In genomic region chr11:103110406-103110805, GRCh38 we compare ENCODE assay signal across 8 cellular contexts. TPM values are rescaled to one million over a fixed set of nuclear protein-coding genes. Genes with fewer than 3 reads are reported as not detected.
DNase-seq lines count a peak whose midpoint lies in the region; ATAC-seq and TF ChIP-seq lines count a peak whose summit lies in the region.

No MANE protein-coding gene starts in this region.

- H3K36me3 ChIP-seq in gastrocnemius medialis = no peaks in the 10 kb centered on the region

- peak overlapping the region; percentile 96 for H3K4me3 ChIP-seq in fibroblast of the aortic adventitia (ENCODE audit: low read depth, low read length)
- peak overlapping the region in 3 of 4 donors; percentile 55 to 79 (median 65) for H3K4me3 ChIP-seq in gastrocnemius medialis

- no peaks in the 10 kb centered on the region for H3K9me3 ChIP-seq in gastrocnemius medialis

- in situ Hi-C loops in SK-MEL-5 (cut with HindIII; ENCODE audit: low pct_unique_long_range_greater_than_20kb, low sequenced_read_pairs) = no loop called here
- in situ Hi-C loops in gastrocnemius medialis (cut with MboI; ENCODE audit: low sequenced_read_pairs in 4 of 4) = no loop called here

- TF ChIP-seq POLR2A in gastrocnemius medialis (IDR thresholded peaks at IDR 0.05) = no peak

- intact Hi-C loops in gastrocnemius medialis (cut with DNase I; ENCODE audit: low total_unique reads) = no loop called here

- no peaks in the 10 kb centered on the region for H3K27me3 ChIP-seq in gastrocnemius medialis

- no peak overlapping the region for H3K27ac ChIP-seq in gastrocnemius medialis

- H3K4me1 ChIP-seq in gastrocnemius medialis = peaks cover 6 to 10% of the 10 kb centered on the region in 2 donors

- no peak for ATAC-seq in gastrocnemius medialis
- no peak for ATAC-seq in HG03039 (IDR thresholded peaks at IDR 0.05; ENCODE audit: unreplicated experiment)
- no peak for ATAC-seq in HG02852 (IDR thresholded peaks at IDR 0.05; ENCODE audit: unreplicated experiment)

- TF ChIP-seq CTCF in fibroblast of the aortic adventitia (IDR thresholded peaks at IDR 0.05; ENCODE audit: insufficient read depth, low read length) (peak; percentile 52), gastrocnemius medialis (IDR thresholded peaks at IDR 0.05 in 4 of 5, conservative IDR thresholded peaks at IDR 0.05 in 1 of 5) (no peak)

- peak; percentile 41 for DNase-seq in DMS53 (lab: John Stamatoyannopoulos, UW)
- DNase-seq in DMS53 treated with DMSO at 0.1 percent for 48 hours (lab: John Stamatoyannopoulos, UW; ENCODE audit: unreplicated experiment) = no peak
- peak; percentile 21 for DNase-seq in SK-MEL-5 (ENCODE audit: low read depth, low spot score)
- peak; percentile 77 for DNase-seq in fibroblast of the aortic adventitia (ENCODE audit: low read depth)
- no peak for DNase-seq in gastrocnemius medialis
- no peak for DNase-seq in SKM-1 (lab: John Stamatoyannopoulos, UW; ENCODE audit: unreplicated experiment)

RNA-seq across cellular contexts. Expression of gene DYNC2H1, which starts 1.2 kb away (rescaled TPM):
- total RNA-seq in SK-MEL-5 (2014; rRNA removed; shearing (Covaris generic)) = 15.0 and 18.6 TPM in 2 replicates
- 9.5 and 10.1 TPM in 2 replicates for polyA plus RNA-seq in SK-MEL-5 (2015; cell fraction: cytosol; rRNA removed)
- 25.2 and 32.4 TPM in 2 replicates for polyA plus RNA-seq in SK-MEL-5 (2015; cell fraction: nucleus; rRNA removed)
- total RNA-seq in fibroblast of the aortic adventitia (ENCODE audit: low replicate concordance) (74.0 and 99.0 TPM in 2 replicates), gastrocnemius medialis (1 to 10 TPM; 1.7 to 2.2 (median 1.9) TPM)

RNA-seq across cellular contexts. Expression of gene DCUN1D5, which starts 18.4 kb away (rescaled TPM):
- total RNA-seq in SK-MEL-5 (2014; rRNA removed; shearing (Covaris generic)) = 54.2 and 64.4 TPM in 2 replicates
- polyA plus RNA-seq in SK-MEL-5 (2015; cell fraction: cytosol; rRNA removed) = 63.7 and 66.3 TPM in 2 replicates
- 10.6 and 24.0 TPM in 2 replicates for polyA plus RNA-seq in SK-MEL-5 (2015; cell fraction: nucleus; rRNA removed)
- total RNA-seq in fibroblast of the aortic adventitia (ENCODE audit: low replicate concordance) (55.9 and 136 TPM in 2 replicates), gastrocnemius medialis (10 to 100 TPM; 31.6 to 57.5 (median 50.8) TPM)

Comparison
In these comparisons a context has a peak if more than half of its experiments do, and no peak if none do; other contexts are left out.
1. DNase-seq: peak in DMS53 (single experiment), SK-MEL-5 (single experiment) and fibroblast of the aortic adventitia (single experiment); none in DMS53 treated with DMSO at 0.1 percent for 48 hours (single experiment), gastrocnemius medialis (0 of 2) and SKM-1 (single experiment).